In genomic region chr14:105879503-105879866, GRCh38 we compare ENCODE assay signal across 18 cellular contexts.
DNase-seq lines count a peak whose midpoint lies in the region; ATAC-seq lines count a peak whose summit lies in the region.
"Had no signal": no experiment of that assay in that cellular context is flagged by ENCODE, and none has a peak within 500 bp of the region (broad histone marks: within the 10 kb centered on the region; RNA-seq: fewer than 3 reads in every experiment).

No MANE protein-coding gene starts in this region.

- H3K27ac ChIP-seq in neuronal stem cell (replicated peaks; ENCODE audit: low read length), result no peak overlapping the region
- H3K27ac ChIP-seq: 22Rv1, cardiac muscle cell, KMS-11, RWPE1 had no signal

- H2BK12ac ChIP-seq in neuronal stem cell (ENCODE audit: low read length), result no peak overlapping the region

- H4K91ac ChIP-seq in neuronal stem cell (ENCODE audit: low read depth, low read length, poor library complexity), result no peak overlapping the region

- no peak overlapping the region for H2BK5ac ChIP-seq in neuronal stem cell (ENCODE audit: low read length)

- no peaks in the 10 kb centered on the region for H3K4me1 ChIP-seq in neuronal stem cell (ENCODE audit: control insufficient read depth in 2 of 2, insufficient read depth in 1 of 2, low read depth in 1 of 2, low read length in 2 of 2)

- H3K79me1 ChIP-seq in neuronal stem cell (ENCODE audit: low read depth, low read length), result no peaks in the 10 kb centered on the region

- ATAC-seq in activated CD4-positive, alpha-beta T cell treated with anti-CD3 and anti-CD28 coated beads for 36 hours, result no peak
- ATAC-seq in activated naive CD8-positive, alpha-beta T cell treated with anti-CD3 and anti-CD28 coated beads, Interleukin-2, amount 10 ng/mL, durations not matched to agents 7 days and 5 days (ENCODE audit: low read depth), result no peak
- ATAC-seq in HG02884 (IDR thresholded peaks at IDR 0.05; ENCODE audit: unreplicated experiment), result no peak
- ATAC-seq: left cardiac atrium, SK-N-SH treated with all-trans-retinoic acid at 6 μM for 48 hours had no signal

- H3K14ac ChIP-seq in neuronal stem cell (ENCODE audit: low read length), result peak overlapping the region; percentile 82

- H3K27ac Mint-ChIP-seq in activated CD4-positive, alpha-beta T cell treated with anti-CD3 and anti-CD28 coated beads for 36 hours, result no peak overlapping the region
- peak overlapping the region; percentile 58 for H3K27ac Mint-ChIP-seq in activated naive CD8-positive, alpha-beta T cell treated with anti-CD3 and anti-CD28 coated beads, Interleukin-2, amount 10 ng/mL, durations not matched to agents 7 days and 5 days
- H3K27ac Mint-ChIP-seq: CD8-positive, alpha-beta memory T cell had no signal

- no peak overlapping the region for H3K23ac ChIP-seq in neuronal stem cell (ENCODE audit: low read depth, low read length, poor library complexity)

- no peak overlapping the region for H3K18ac ChIP-seq in neuronal stem cell (ENCODE audit: low read length)

- no peak overlapping the region for H2BK15ac ChIP-seq in neuronal stem cell (ENCODE audit: low read length)

- no CpG with 5 or more reads among the region's 7 CpGs for WGBS in neuronal stem cell (ENCODE audit: extremely low coverage in 2 of 2, insufficient read length in 2 of 2, insufficient replicate concordance in 1 of 2), 2 donors

- intact Hi-C loops in activated CD4-positive, alpha-beta T cell treated with anti-CD3 and anti-CD28 coated beads for 36 hours (cut with DNase I, micrococcal nuclease), result no loop called here

- H2AFZ ChIP-seq in neuronal stem cell (ENCODE audit: low read length), result no peak overlapping the region

- H4K8ac ChIP-seq in neuronal stem cell (ENCODE audit: low read depth, low read length), result no peak overlapping the region

- H3K4ac ChIP-seq in neuronal stem cell (ENCODE audit: low read length), result no peak overlapping the region

- CTCF ChIA-PET in activated CD4-positive, alpha-beta T cell treated with anti-CD3 and anti-CD28 coated beads for 36 hours (lab: Charles Lee), result no interaction called here

- H2BK120ac ChIP-seq in neuronal stem cell (ENCODE audit: low read depth, low read length), result no peak overlapping the region

- H3K27me3 ChIP-seq in neuronal stem cell (ENCODE audit: control insufficient read depth in 3 of 3, insufficient read depth in 3 of 3, low read depth in 1 of 3, low read length in 3 of 3), result peaks cover 0 to 47% (median 0%) of the 10 kb centered on the region in 3 experiments
- H3K27me3 ChIP-seq: cardiac muscle cell had no signal

- peaks cover 10% of the 10 kb centered on the region for H3K27me3 Mint-ChIP-seq in activated CD4-positive, alpha-beta T cell treated with anti-CD3 and anti-CD28 coated beads for 36 hours
- H3K27me3 Mint-ChIP-seq in activated naive CD8-positive, alpha-beta T cell treated with anti-CD3 and anti-CD28 coated beads, Interleukin-2, amount 10 ng/mL, durations not matched to agents 7 days and 5 days, result peaks cover 25% of the 10 kb centered on the region

- DNase-seq in activated CD4-positive, alpha-beta T cell treated with anti-CD3 and anti-CD28 coated beads for 36 hours, result peak; percentile 1
- no peak for DNase-seq in activated CD4-positive, alpha-beta T cell treated with anti-CD3 and anti-CD28 coated beads, Interleukin-2, amount 50 U/mL, for 1 hour
- no peak for DNase-seq in Jurkat, Clone E6-1 (ENCODE audit: low read depth, low spot score)
- DNase-seq in activated naive CD8-positive, alpha-beta T cell treated with anti-CD3 and anti-CD28 coated beads, Interleukin-2, amount 10 ng/mL, durations not matched to agents 7 days and 5 days, result no peak
- DNase-seq in neuronal stem cell (ENCODE audit: low spot score) (no peak), NCI-H1417 treated with DMSO at 0.1 percent for 48 hours (lab: John Stamatoyannopoulos, UW) (no peak), globus pallidus (ENCODE audit: low spot score) (no peak)
- DNase-seq: dermis blood vessel endothelial cell, NCI-H187, T1000 had no signal

- H3K9me3 ChIP-seq in neuronal stem cell (replicated peaks in 1 of 2; ENCODE audit: control insufficient read depth in 2 of 2, insufficient read depth in 1 of 2, low read depth in 1 of 2, low read length in 2 of 2), result peaks cover 0 to 54% of the 10 kb centered on the region in 2 donors

- H3K9ac ChIP-seq in neuronal stem cell (ENCODE audit: low read depth, low read length, poor library complexity), result no peak overlapping the region
- H3K9ac ChIP-seq: KMS-11 had no signal

- H3K4me3 Mint-ChIP-seq in activated CD4-positive, alpha-beta T cell treated with anti-CD3 and anti-CD28 coated beads for 36 hours, result no peak overlapping the region
- no peak overlapping the region for H3K4me3 Mint-ChIP-seq in activated naive CD8-positive, alpha-beta T cell treated with anti-CD3 and anti-CD28 coated beads, Interleukin-2, amount 10 ng/mL, durations not matched to agents 7 days and 5 days

- H3K36me3 ChIP-seq in neuronal stem cell (replicated peaks in 1 of 2; ENCODE audit: control insufficient read depth in 2 of 2, insufficient read depth in 2 of 2, low read length in 2 of 2), result no peaks in the 10 kb centered on the region
- H3K36me3 ChIP-seq: cardiac muscle cell had no signal

- H2AK5ac ChIP-seq in neuronal stem cell (ENCODE audit: low read depth, low read length), result no peak overlapping the region

- POLR2A ChIA-PET in activated CD4-positive, alpha-beta T cell treated with anti-CD3 and anti-CD28 coated beads for 36 hours (lab: Charles Lee), result no interaction called here
- POLR2A ChIA-PET in activated naive CD8-positive, alpha-beta T cell treated with anti-CD3 and anti-CD28 coated beads, Interleukin-2, amount 10 ng/mL, durations not matched to agents 7 days and 5 days (lab: Charles Lee), result interaction anchor here (0.9 kb wide), 1 partner anchor 17 kb away, joined by 4 read pairs; no protein-coding TSS in a partner anchor

- no peaks in the 10 kb centered on the region for H3K9me3 Mint-ChIP-seq in activated CD4-positive, alpha-beta T cell treated with anti-CD3 and anti-CD28 coated beads for 36 hours (ENCODE audit: low read depth)
- no peaks in the 10 kb centered on the region for H3K9me3 Mint-ChIP-seq in activated naive CD8-positive, alpha-beta T cell treated with anti-CD3 and anti-CD28 coated beads, Interleukin-2, amount 10 ng/mL, durations not matched to agents 7 days and 5 days
- H3K9me3 Mint-ChIP-seq: CD8-positive, alpha-beta memory T cell had no signal

- H3K36me3 Mint-ChIP-seq in activated CD4-positive, alpha-beta T cell treated with anti-CD3 and anti-CD28 coated beads for 36 hours (ENCODE audit: low read depth), result no peaks in the 10 kb centered on the region
- no peaks in the 10 kb centered on the region for H3K36me3 Mint-ChIP-seq in activated naive CD8-positive, alpha-beta T cell treated with anti-CD3 and anti-CD28 coated beads, Interleukin-2, amount 10 ng/mL, durations not matched to agents 7 days and 5 days
- H3K36me3 Mint-ChIP-seq: CD8-positive, alpha-beta memory T cell had no signal

- H3K4me3 ChIP-seq in Jurkat, Clone E6-1 (ENCODE audit: low read length), result peak overlapping the region; percentile 9
- H3K4me3 ChIP-seq in neuronal stem cell (ENCODE audit: low read length in 2 of 2), result peak overlapping the region in 1 of 2 donors; percentile 4
- H3K4me3 ChIP-seq: cardiac muscle cell had no signal

- no peak overlapping the region for H3K4me2 ChIP-seq in neuronal stem cell (ENCODE audit: insufficient read depth, low read length, poor library complexity, severe bottlenecking)
- H3K4me2 ChIP-seq: KMS-11 had no signal

- peaks cover 2% of the 10 kb centered on the region for H3K4me1 Mint-ChIP-seq in activated CD4-positive, alpha-beta T cell treated with anti-CD3 and anti-CD28 coated beads for 36 hours
- peaks cover 4% of the 10 kb centered on the region for H3K4me1 Mint-ChIP-seq in activated naive CD8-positive, alpha-beta T cell treated with anti-CD3 and anti-CD28 coated beads, Interleukin-2, amount 10 ng/mL, durations not matched to agents 7 days and 5 days
